Comparison of ENCODE assay signal across 18 cellular contexts in genomic region chr4:84336964-84337705, GRCh38.
"Had no signal": no experiment of that assay in that cellular context is flagged by ENCODE, and none has a peak within 500 bp of the region (broad histone marks: within the 10 kb centered on the region; RNA-seq: fewer than 3 reads in every experiment).

No MANE protein-coding gene starts in this region.

- H3K36me3 ChIP-seq: breast epithelium, transverse colon, uterus, WERI-Rb-1 had no signal

- H3K27me3 ChIP-seq: breast epithelium, transverse colon, uterus had no signal

- H3K27ac ChIP-seq: breast epithelium, foreskin keratinocyte, transverse colon, uterus, WERI-Rb-1 had no signal

- H3K4me1 ChIP-seq: breast epithelium, foreskin keratinocyte, transverse colon, uterus had no signal

- DNase-seq: activated CD4-positive, alpha-beta T cell treated with anti-CD3 and anti-CD28 coated beads for 36 hours; activated CD4-positive, alpha-beta T cell treated with anti-CD3 and anti-CD28 coated beads, Interleukin-2, amount 50 U/mL, for 48 hours; activated CD8-positive, alpha-beta memory T cell treated with anti-CD3 and anti-CD28 coated beads, Interleukin-2, amount 50 U/mL, for 48 hours; activated naive CD4-positive, alpha-beta T cell treated with Interleukin-2 at 50 U/mL for 16 hours; activated naive CD8-positive, alpha-beta T cell treated with anti-CD3 and anti-CD28 coated beads for 36 hours; activated T-cell treated with anti-CD3 and anti-CD28 coated beads, Interleukin-2, amount 50 U/mL, for 4 hours; effector memory CD4-positive, alpha-beta T cell; foreskin keratinocyte; midbrain; natural killer cell; retina; stimulated activated CD4-positive, alpha-beta T cell treated with anti-CD3 and anti-CD28 coated beads, Interleukin-2, amount 100 ng/mL, for 48 hours; stimulated activated CD8-positive, alpha-beta memory T cell treated with anti-CD3 and anti-CD28 coated beads, Interleukin-4, amount 100 ng/mL, for 48 hours; stimulated activated naive B cell treated with anti-CD40 and anti-IgM and Interleukin-4, amounts not matched to agents 10 μg/mL and 1 μg/mL and 100 μg/mL, for 72 hours; transverse colon; uterus; WERI-Rb-1 had no signal

- H3K9me3 ChIP-seq: transverse colon, uterus had no signal

- ATAC-seq: activated CD4-positive, alpha-beta T cell treated with anti-CD3 and anti-CD28 coated beads for 36 hours; activated T-cell treated with anti-CD3 and anti-CD28 coated beads, Interleukin-2, amount 50 U/mL, for 4 hours; foreskin keratinocyte; natural killer cell; stimulated activated naive B cell treated with anti-CD40 and anti-IgM and Interleukin-4, amounts not matched to agents 10 μg/mL and 1 μg/mL and 100 μg/mL, for 72 hours had no signal

- H3K4me3 ChIP-seq: breast epithelium, transverse colon, uterus had no signal
